Comparison of ENCODE assay signal across 22 cellular contexts in the genomic region with DNA sequence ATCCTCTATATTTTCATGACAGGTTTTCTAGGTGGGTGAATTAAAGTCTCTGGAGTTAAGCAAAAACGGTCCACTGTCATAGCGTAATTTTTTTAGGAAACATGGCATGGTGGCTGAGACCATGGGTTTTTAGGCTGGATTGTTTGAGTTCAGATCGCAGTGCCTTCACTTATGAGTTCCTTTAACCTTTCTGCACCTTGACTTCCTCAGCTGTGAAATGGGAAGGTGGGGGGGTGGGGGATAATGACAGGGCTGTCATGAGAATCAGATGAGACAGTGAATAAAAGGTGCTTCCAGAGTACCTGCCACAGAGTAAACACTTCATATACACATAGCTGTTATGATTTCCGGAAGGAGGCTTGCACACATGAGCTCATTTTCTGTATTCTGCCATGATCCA. TPM values are rescaled to one million over a fixed set of nuclear protein-coding genes. Genes with fewer than 3 reads are reported as not detected.
DNase-seq lines count a peak whose midpoint lies in the region; FAIRE-seq and TF ChIP-seq lines count a peak whose summit lies in the region.
"Had no signal": no experiment of that assay in that cellular context is flagged by ENCODE, and none has a peak within 500 bp of the region (broad histone marks: within the 10 kb centered on the region; RNA-seq: fewer than 3 reads in every experiment).

No MANE protein-coding gene starts in this region.

- no peak for FAIRE-seq in H54 (lab: Jason Lieb, UNC)

- TF ChIP-seq POLR2A in H54 (IDR thresholded peaks at IDR 0.05; ENCODE audit: low read depth, low read length) = no peak

- no peak overlapping the region for H2AFZ ChIP-seq in mammary epithelial cell (ENCODE audit: low read depth, low read length)

- BruUV-seq in mammary epithelial cell (replicated peaks; lab: Mats Ljungman, UMichigan) = no TSS peak

- H3K9ac ChIP-seq in HUES6 (ENCODE audit: low read length) (no peak overlapping the region), mammary epithelial cell (ENCODE audit: insufficient read depth, low read length) (peak overlapping the region; percentile 56)

- H3K27ac ChIP-seq in HUES6 (ENCODE audit: low read depth, low read length) = peak overlapping the region; percentile 44; the same call in 1 of the 2 replicates
- peak overlapping the region; percentile 93 for H3K27ac ChIP-seq in mammary epithelial cell (ENCODE audit: insufficient read depth, low read depth, low read length)
- peak overlapping the region in 18 of 21 experiments; percentile 30 to 83 (median 62) for H3K27ac ChIP-seq in skin epidermis
- H3K27ac ChIP-seq: left ventricle myocardium inferior, SJCRH30, tibial artery had no signal

- no peak for TF ChIP-seq CTCF in mammary epithelial cell (conservative IDR thresholded peaks at IDR 0.05 in 1 of 2, IDR thresholded peaks at IDR 0.05 in 1 of 2; ENCODE audit: extremely low read depth in 1 of 2, insufficient read depth in 1 of 2, low read depth in 1 of 2, low read length in 2 of 2)

- in situ Hi-C loops in mammary epithelial cell (cut with MboI; ENCODE audit: low sequenced_read_pairs in 2 of 2) = no loop called here

- CTCF ChIA-PET in mammary epithelial cell (lab: Charles Lee; ENCODE audit: low non-redundant PET) = no interaction called here

- intact Hi-C loops in mammary epithelial cell (cut with micrococcal nuclease) (loop anchor here (1.0 kb wide), 1 partner anchor 28 kb away; no protein-coding TSS in a partner anchor), cardiac septum (cut with DNase I) (no loop called here)

- 54% methylated on average over 4 of the region's 4 CpGs for WGBS in mammary epithelial cell (ENCODE audit: low coverage, missing lambda C conversion rate)

- H3K79me2 ChIP-seq in mammary epithelial cell (ENCODE audit: insufficient read depth, low read length) = peaks cover 30% of the 10 kb centered on the region

- H3K9me3 ChIP-seq in HUES6 (ENCODE audit: control insufficient read depth, insufficient read depth, low read depth, low read length) (no peaks in the 10 kb centered on the region), mammary epithelial cell (replicated peaks; ENCODE audit: insufficient read depth, low read length) (no peaks in the 10 kb centered on the region)
- H3K9me3 ChIP-seq: left ventricle myocardium inferior, MG63, SJCRH30, tibial artery had no signal

- H3K27me3 ChIP-seq in HUES6 (ENCODE audit: control insufficient read depth, insufficient read depth, low read length) (no peaks in the 10 kb centered on the region), mammary epithelial cell (ENCODE audit: insufficient read depth, low read length) (no peaks in the 10 kb centered on the region)
- H3K27me3 ChIP-seq: MG63, SJCRH30 had no signal

- H3K4me3 ChIP-seq in HUES6 (ENCODE audit: low read depth, low read length) = no peak overlapping the region
- no peak overlapping the region for H3K4me3 ChIP-seq in mammary epithelial cell (replicated peaks in 1 of 3; ENCODE audit: insufficient read depth in 1 of 3, low read depth in 2 of 3, low read length in 3 of 3)
- H3K4me3 ChIP-seq in skin epidermis = peak overlapping the region in 1 of 7 experiments; percentile 15
- H3K4me3 ChIP-seq: left ventricle myocardium inferior, MG63, SJCRH30, tibial artery had no signal

- H3K4me2 ChIP-seq in mammary epithelial cell (ENCODE audit: insufficient read depth, low read depth, low read length) = peak overlapping the region; percentile 69

- peak; percentile 78 for DNase-seq in DMS53 (lab: John Stamatoyannopoulos, UW)
- DNase-seq in mammary epithelial cell = no peak
- DNase-seq in AG08395 (ENCODE audit: low spot score) = no peak
- no peak for DNase-seq in cardiac septum (ENCODE audit: low spot score)
- DNase-seq in H54 (ENCODE audit: insufficient read length, low spot score) = no peak
- DNase-seq: activated CD4-positive, alpha-beta T cell treated with anti-CD3 and anti-CD28 coated beads, Interleukin-2, amount 50 U/mL, for 48 hours; activated gamma-delta T cell; amniotic stem cell; effector CD4-positive, alpha-beta T cell; glutamatergic neuron; left ventricle myocardium inferior; MG63; NCI-H187 treated with DMSO at 0.1 percent for 48 hours; NCI-H524; retina; SJCRH30; stimulated activated CD4-positive, alpha-beta T cell treated with anti-CD3 and anti-CD28 coated beads, Interleukin-15, amount 100 ng/mL, for 24 hours; T-helper 17 cell; tibial artery had no signal

- H4K20me1 ChIP-seq in mammary epithelial cell (ENCODE audit: insufficient read depth, low read length) = no peaks in the 10 kb centered on the region

- H3K36me3 ChIP-seq in HUES6 (ENCODE audit: control insufficient read depth, insufficient read depth, low read length) (no peaks in the 10 kb centered on the region), mammary epithelial cell (ENCODE audit: insufficient read depth, low read length) (no peaks in the 10 kb centered on the region)
- H3K36me3 ChIP-seq: left ventricle myocardium inferior, SJCRH30, tibial artery had no signal

- dilution Hi-C loops in mammary epithelial cell (cut with HindIII; ENCODE audit: low sequenced_read_pairs) = no loop called here

- peaks cover 17% of the 10 kb centered on the region for H3K4me1 ChIP-seq in HUES6 (ENCODE audit: control insufficient read depth, insufficient read depth, low read length)
- peaks cover 62% of the 10 kb centered on the region for H3K4me1 ChIP-seq in mammary epithelial cell (ENCODE audit: insufficient read depth, low read length)

RNA-seq across cellular contexts. Expression of gene PRCD, which starts 11.8 kb away (rescaled TPM):
- total RNA-seq in mammary epithelial cell (1 to 10 TPM in 1 of 2 donors, under 1 TPM in 1; 0.66 to 1.2 TPM), cardiac septum (2.7 TPM)
- polyA plus RNA-seq in mammary epithelial cell = 0.71 TPM
- polyA minus RNA-seq in mammary epithelial cell = not detected
- total RNA-seq: H4 had no signal

RNA-seq across cellular contexts. Expression of gene CYGB, which starts 14.2 kb away (rescaled TPM):
- total RNA-seq in mammary epithelial cell (10 to 100 TPM in 1 of 2 donors, 1 to 10 TPM in 1; 3.3 to 17.0 TPM), cardiac septum (17.6 TPM)
- 18.8 TPM for polyA plus RNA-seq in mammary epithelial cell
- polyA minus RNA-seq in mammary epithelial cell = 18.6 TPM
- total RNA-seq: SJCRH30, T-helper 17 cell had no signal

RNA-seq across cellular contexts. Expression of gene ST6GALNAC2, which starts 34.0 kb away (rescaled TPM):
- 100 to 1,000 TPM in 1 of 2 donors, 10 to 100 TPM in 1; 65.1 to 221 TPM for total RNA-seq in mammary epithelial cell
- polyA plus RNA-seq in mammary epithelial cell = 48.7 TPM
- 31.0 TPM for polyA minus RNA-seq in mammary epithelial cell
- 6.2 TPM for total RNA-seq in cardiac septum
- total RNA-seq: SJCRH30 had no signal

RNA-seq across cellular contexts. Expression of gene RHBDF2, which starts 50.5 kb away (rescaled TPM):
- total RNA-seq in mammary epithelial cell (10 to 100 TPM; 22.0 to 51.3 TPM), cardiac septum (11.5 TPM)
- 30.6 TPM for polyA plus RNA-seq in mammary epithelial cell
- 21.1 TPM for polyA minus RNA-seq in mammary epithelial cell
